ENCODE assay signal across 1 cellular context in genomic region chr9:81687521-81688261, GRCh38.
TF ChIP-seq lines count a peak whose summit lies in the region.

No MANE protein-coding gene starts in this region.

TF ChIP-seq in WTC11, 78 proteins besides CTCF, POLR2A, EP300 and RAD21 (continued from another document):
- TF ChIP-seq E2F4 (CRISPR knock-in tag; IDR thresholded peaks at IDR 0.05; ENCODE audit: borderline replicate concordance, low read depth) (no peak), SP1 (CRISPR knock-in tag; conservative IDR thresholded peaks at IDR 0.05) (0 out of 2 replicates have a peak, but pooled peaks have one; percentile 52), ERG (CRISPR knock-in tag; IDR thresholded peaks at IDR 0.05) (no peak), FOXP4 (CRISPR knock-in tag; IDR thresholded peaks at IDR 0.05) (no peak; the same call in 1 of the 2 replicates), ZNF121 (CRISPR knock-in tag; IDR thresholded peaks at IDR 0.05) (no peak), RELA (CRISPR knock-in tag; IDR thresholded peaks at IDR 0.05; ENCODE audit: borderline replicate concordance) (no peak)
TF ChIP-seq in WTC11: peak in this region for 7.
